ENCODE assay signal across 1 cellular context in the genomic region with DNA sequence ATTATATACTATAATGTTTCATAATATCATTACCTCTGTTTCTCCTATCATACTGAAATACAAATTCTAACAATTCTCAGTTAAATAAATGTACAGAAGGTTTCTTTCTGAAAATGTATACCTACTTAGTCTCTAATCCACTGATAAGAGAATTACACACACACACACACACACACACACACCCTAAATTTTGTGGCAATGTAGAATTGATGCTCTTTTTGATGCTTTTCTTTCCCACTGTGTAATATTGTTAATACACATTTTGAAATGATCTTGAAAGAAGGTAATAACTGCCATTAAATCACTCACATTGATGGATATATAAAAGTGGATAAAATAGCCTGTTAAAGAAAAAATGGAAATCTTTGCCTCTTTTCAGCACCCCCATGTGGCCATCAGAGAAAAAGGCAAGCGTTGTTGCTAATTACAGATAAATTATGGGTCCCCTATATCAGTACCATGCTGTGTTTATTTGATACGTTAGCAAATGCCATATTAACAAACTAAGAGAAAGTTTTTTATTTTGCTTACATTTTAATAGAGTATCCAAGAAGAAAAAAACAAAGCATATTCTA.
TF ChIP-seq lines count a peak whose summit lies in the region.

No MANE protein-coding gene starts in this region.

TF ChIP-seq in HEK293, 187 proteins besides CTCF, POLR2A, EP300 and RAD21 (continued from another document):
- TF ChIP-seq, protein P1, sequence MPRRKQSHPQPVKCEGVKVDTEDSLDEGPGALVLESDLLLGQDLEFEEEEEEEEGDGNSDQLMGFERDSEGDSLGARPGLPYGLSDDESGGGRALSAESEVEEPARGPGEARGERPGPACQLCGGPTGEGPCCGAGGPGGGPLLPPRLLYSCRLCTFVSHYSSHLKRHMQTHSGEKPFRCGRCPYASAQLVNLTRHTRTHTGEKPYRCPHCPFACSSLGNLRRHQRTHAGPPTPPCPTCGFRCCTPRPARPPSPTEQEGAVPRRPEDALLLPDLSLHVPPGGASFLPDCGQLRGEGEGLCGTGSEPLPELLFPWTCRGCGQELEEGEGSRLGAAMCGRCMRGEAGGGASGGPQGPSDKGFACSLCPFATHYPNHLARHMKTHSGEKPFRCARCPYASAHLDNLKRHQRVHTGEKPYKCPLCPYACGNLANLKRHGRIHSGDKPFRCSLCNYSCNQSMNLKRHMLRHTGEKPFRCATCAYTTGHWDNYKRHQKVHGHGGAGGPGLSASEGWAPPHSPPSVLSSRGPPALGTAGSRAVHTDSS (tag by site-specific recombination; IDR thresholded peaks at IDR 0.05): no peak
- no peak for TF ChIP-seq OVOL3 (tag by site-specific recombination; IDR thresholded peaks at IDR 0.05)
